In genomic region chr6:150605333-150605732, GRCh38 we compare ENCODE assay signal across 19 cellular contexts. TPM values are rescaled to one million over a fixed set of nuclear protein-coding genes. Genes with fewer than 3 reads are reported as not detected.
DNase-seq lines count a peak whose midpoint lies in the region; ATAC-seq and TF ChIP-seq lines count a peak whose summit lies in the region.
"Had no signal": no experiment of that assay in that cellular context is flagged by ENCODE, and none has a peak within 500 bp of the region (broad histone marks: within the 10 kb centered on the region; RNA-seq: fewer than 3 reads in every experiment).

No MANE protein-coding gene starts in this region.

- H3K36me3 ChIP-seq in Karpas-422 (ENCODE audit: insufficient read depth, low read length) (peaks cover 36% of the 10 kb centered on the region; the same call in 1 of the 2 replicates), OCI-LY1 (ENCODE audit: insufficient read depth, low read length) (peaks cover 51% of the 10 kb centered on the region), smooth muscle cell (ENCODE audit: low read depth) (no peaks in the 10 kb centered on the region)
- H3K36me3 ChIP-seq: BE2C, BLaER1 had no signal

- no peak for TF ChIP-seq CTCF in OCI-LY1 (IDR thresholded peaks at IDR 0.05; ENCODE audit: low read length)
- no peak for TF ChIP-seq CTCF in smooth muscle cell (IDR thresholded peaks at IDR 0.05; ENCODE audit: borderline replicate concordance, insufficient read depth, poor library complexity, severe bottlenecking)

- no peak overlapping the region for H3K4me3 Mint-ChIP-seq in memory B cell
- H3K4me3 Mint-ChIP-seq in activated T-cell treated with anti-CD3 and anti-CD28 coated beads, Interleukin-2, amount 50 U/mL, for 72 hours = no peak overlapping the region
- H3K4me3 Mint-ChIP-seq: CD14-positive monocyte; CD4-positive, alpha-beta memory T cell; CD4-positive, CD25-positive, alpha-beta regulatory T cell had no signal

- H3K9me2 ChIP-seq in Karpas-422 (replicated peaks; ENCODE audit: insufficient read depth, low read length) = no peaks in the 10 kb centered on the region
- no peaks in the 10 kb centered on the region for H3K9me2 ChIP-seq in OCI-LY1 (ENCODE audit: low read depth, low read length)

- peaks cover 24% of the 10 kb centered on the region for H3K36me3 Mint-ChIP-seq in memory B cell
- peaks cover 0 to 2% of the 10 kb centered on the region in 2 donors for H3K36me3 Mint-ChIP-seq in activated T-cell treated with anti-CD3 and anti-CD28 coated beads, Interleukin-2, amount 50 U/mL, for 72 hours (ENCODE audit: insufficient read depth in 2 of 2)
- H3K36me3 Mint-ChIP-seq: CD4-positive, CD25-positive, alpha-beta regulatory T cell had no signal

- H3K9ac ChIP-seq in Karpas-422 (ENCODE audit: low read length) (no peak overlapping the region), OCI-LY1 (ENCODE audit: low read length) (no peak overlapping the region), smooth muscle cell (ENCODE audit: low read depth) (no peak overlapping the region)
- H3K9ac ChIP-seq: BLaER1 had no signal

- H3K4me3 ChIP-seq in Karpas-422 (ENCODE audit: low read length) = no peak overlapping the region
- H3K4me3 ChIP-seq in OCI-LY1 (ENCODE audit: low read depth, low read length, poor library complexity, severe bottlenecking) = no peak overlapping the region
- no peak overlapping the region for H3K4me3 ChIP-seq in smooth muscle cell
- H3K4me3 ChIP-seq: BLaER1 had no signal

- H3K9me3 Mint-ChIP-seq in memory B cell = no peaks in the 10 kb centered on the region
- no peaks in the 10 kb centered on the region for H3K9me3 Mint-ChIP-seq in activated T-cell treated with anti-CD3 and anti-CD28 coated beads, Interleukin-2, amount 50 U/mL, for 72 hours

- H3K9me3 ChIP-seq in Karpas-422 (ENCODE audit: low read length) (no peaks in the 10 kb centered on the region), OCI-LY1 (ENCODE audit: low read length) (no peaks in the 10 kb centered on the region), smooth muscle cell (replicated peaks; ENCODE audit: low read depth) (no peaks in the 10 kb centered on the region)
- H3K9me3 ChIP-seq: BE2C, BLaER1, Caco-2 had no signal

- H3K4me1 Mint-ChIP-seq in memory B cell = peaks cover 49% of the 10 kb centered on the region
- peaks cover 12% of the 10 kb centered on the region for H3K4me1 Mint-ChIP-seq in activated T-cell treated with anti-CD3 and anti-CD28 coated beads, Interleukin-2, amount 50 U/mL, for 72 hours (ENCODE audit: low read depth)

- H3K27ac Mint-ChIP-seq in memory B cell = peak overlapping the region; percentile 53
- no peak overlapping the region for H3K27ac Mint-ChIP-seq in activated T-cell treated with anti-CD3 and anti-CD28 coated beads, Interleukin-2, amount 50 U/mL, for 72 hours
- H3K27ac Mint-ChIP-seq: CD14-positive monocyte; CD4-positive, alpha-beta memory T cell; CD4-positive, CD25-positive, alpha-beta regulatory T cell had no signal

- no peak overlapping the region for H2AFZ ChIP-seq in Karpas-422 (ENCODE audit: low read length)
- H2AFZ ChIP-seq in OCI-LY1 (ENCODE audit: low read length) = no peak overlapping the region
- no peak overlapping the region for H2AFZ ChIP-seq in smooth muscle cell (ENCODE audit: low read depth)

- H3K27me3 ChIP-seq in Karpas-422 (ENCODE audit: low read length) (no peaks in the 10 kb centered on the region), OCI-LY1 (ENCODE audit: insufficient read depth, low read length) (no peaks in the 10 kb centered on the region), smooth muscle cell (ENCODE audit: low read depth) (peaks cover 55% of the 10 kb centered on the region)

- ATAC-seq in memory B cell (ENCODE audit: low read depth) = no peak
- ATAC-seq in activated T-cell treated with anti-CD3 and anti-CD28 coated beads, Interleukin-2, amount 50 U/mL, for 72 hours (replicated peaks in 1 of 2) = no peak

- H3K27ac ChIP-seq in Karpas-422 (ENCODE audit: low read length) (peak overlapping the region; percentile 63), OCI-LY1 (ENCODE audit: low read depth, low read length, poor library complexity, severe bottlenecking) (no peak overlapping the region), smooth muscle cell (ENCODE audit: low read depth) (no peak overlapping the region)
- H3K27ac ChIP-seq: BLaER1 had no signal

- 94% methylated on average over 3 of the region's 3 CpGs for WGBS in smooth muscle cell (ENCODE audit: low lambda C conversion rate)

- H3F3A ChIP-seq in OCI-LY1 (ENCODE audit: insufficient read depth, low read length) (no peaks in the 10 kb centered on the region), smooth muscle cell (ENCODE audit: low read depth) (no peaks in the 10 kb centered on the region)

- H3K4me1 ChIP-seq in Karpas-422 (ENCODE audit: low read length) (peaks cover 85% of the 10 kb centered on the region), OCI-LY1 (ENCODE audit: insufficient read depth, low read length, severe bottlenecking) (peaks cover 84% of the 10 kb centered on the region), smooth muscle cell (ENCODE audit: low read depth) (peaks cover 5% of the 10 kb centered on the region)
- H3K4me1 ChIP-seq: BE2C, BLaER1, Caco-2 had no signal

- H4K20me1 ChIP-seq in Karpas-422 (ENCODE audit: insufficient read depth, low read depth, low read length) (peaks cover 52% of the 10 kb centered on the region; the same call in 1 of the 2 replicates), OCI-LY1 (ENCODE audit: insufficient read depth, low read length) (no peaks in the 10 kb centered on the region), smooth muscle cell (ENCODE audit: low read depth) (peaks cover 15% of the 10 kb centered on the region)

- peaks cover 99% of the 10 kb centered on the region for H3K79me2 ChIP-seq in Karpas-422 (ENCODE audit: low read length)
- H3K79me2 ChIP-seq in OCI-LY1 (ENCODE audit: insufficient read depth, low read length) = peaks cover 92% of the 10 kb centered on the region
- H3K79me2 ChIP-seq in smooth muscle cell (ENCODE audit: low read depth) = no peaks in the 10 kb centered on the region

- DNase-seq in Karpas-422 = no peak
- DNase-seq in memory B cell (ENCODE audit: low spot score in 2 of 2) = no peak
- DNase-seq in NCI-H1092 (lab: John Stamatoyannopoulos, UW) = no peak
- DNase-seq in activated T-cell treated with anti-CD3 and anti-CD28 coated beads, Interleukin-2, amount 50 U/mL, for 72 hours = no peak
- DNase-seq in HuH-7 (ENCODE audit: low spot score) = no peak
- no peak for DNase-seq in smooth muscle cell (lab: John Stamatoyannopoulos, UW; ENCODE audit: unreplicated experiment)
- DNase-seq: 8988T; ACHN; BE2C; C1 segment of cervical spinal cord; Caco-2; Calu3; CD4-positive, alpha-beta memory T cell; CD4-positive, CD25-positive, alpha-beta regulatory T cell; DMS79 treated with DMSO at 0.1 percent for 48 hours; GF-D8 had no signal

- H3K4me2 ChIP-seq in Karpas-422 (ENCODE audit: low read depth, low read length, poor library complexity, severe bottlenecking) (peak overlapping the region; percentile 21), OCI-LY1 (ENCODE audit: low read length) (peak overlapping the region; percentile 94; the same call in 1 of the 2 replicates), smooth muscle cell (no peak overlapping the region)
- H3K4me2 ChIP-seq: BLaER1 had no signal

- no peaks in the 10 kb centered on the region for H3K27me3 Mint-ChIP-seq in memory B cell
- H3K27me3 Mint-ChIP-seq in activated T-cell treated with anti-CD3 and anti-CD28 coated beads, Interleukin-2, amount 50 U/mL, for 72 hours (ENCODE audit: low read depth) = peaks cover 69% of the 10 kb centered on the region

RNA-seq across cellular contexts. Expression of gene PLEKHG1, which starts 5.6 kb away (rescaled TPM):
- 69.0 and 92.4 TPM in 2 replicates for total RNA-seq in Karpas-422 (2014; rRNA removed; shearing (Covaris generic); ENCODE audit: low replicate concordance)
- total RNA-seq in activated T-cell treated with anti-CD3 and anti-CD28 coated beads, Interleukin-2, amount 50 U/mL, for 72 hours = 10 to 100 TPM; 25.0 to 27.1 TPM
- 6.0 and 13.5 TPM in 2 replicates for total RNA-seq in smooth muscle cell
- 1.5 and 5.4 TPM in 2 replicates for polyA plus RNA-seq in smooth muscle cell
